In the genomic region with DNA sequence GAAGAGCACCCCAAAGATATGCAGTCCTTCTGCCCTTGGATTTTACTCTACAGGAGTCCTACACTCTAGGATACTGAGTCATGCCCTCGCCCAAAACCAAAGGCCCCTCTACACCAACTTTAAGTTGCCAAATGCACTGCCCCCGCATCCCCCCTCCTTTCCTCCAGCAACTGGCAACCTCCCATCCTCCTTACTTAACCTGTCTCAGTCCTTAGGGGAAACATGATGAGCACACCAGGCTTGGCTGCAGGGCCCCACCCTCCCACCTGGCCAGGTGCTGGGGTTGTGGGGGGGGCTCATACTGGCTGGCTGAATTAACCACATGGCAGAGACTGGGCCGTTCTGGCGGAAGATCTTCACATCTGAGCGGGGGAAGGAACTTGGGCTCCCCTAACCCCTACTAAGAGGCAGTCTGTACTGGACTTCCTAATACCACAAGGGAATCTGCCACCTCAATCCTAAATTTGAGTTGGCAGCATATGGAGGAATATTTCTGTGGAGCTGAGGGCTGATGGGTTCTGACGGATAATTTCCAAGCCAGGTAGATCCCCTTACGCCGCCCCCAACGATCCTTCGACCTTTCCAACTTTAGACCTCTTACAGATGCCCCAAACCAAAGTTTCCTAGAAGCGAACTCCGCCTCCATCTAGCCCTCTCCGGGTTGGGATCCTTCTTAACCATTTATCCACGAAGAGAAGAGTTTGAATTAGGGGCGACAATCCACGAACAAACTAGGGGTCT, we compare ENCODE assay signal across 5 cellular contexts. TPM values are rescaled to one million over a fixed set of nuclear protein-coding genes. Genes with fewer than 3 reads are reported as not detected.
DNase-seq lines count a peak whose midpoint lies in the region.

No MANE protein-coding gene starts in this region.

- CTCF ChIA-PET in activated CD4-positive, alpha-beta memory T cell treated with anti-CD3 and anti-CD28 coated beads, Interleukin-2, amount 10 ng/mL, durations not matched to agents 7 days and 5 days (lab: Charles Lee), result interaction anchor here (2.3 to 4.8 kb wide), 2 partner anchors 9 to 23 kb away, joined by 11 to 69 read pairs; a partner anchor contains a TSS

- H3K4me2 ChIP-seq in Karpas-422 (ENCODE audit: low read depth, low read length, poor library complexity, severe bottlenecking), result peak overlapping the region; percentile 91

- under 1% methylated on average over 16 of the region's 16 CpGs for WGBS in thymus

- H3K4me3 ChIP-seq in Karpas-422 (ENCODE audit: low read length) (peak overlapping the region; percentile 94), thymus (ENCODE audit: low read length) (peak overlapping the region; percentile 66)

- H3K4me1 Mint-ChIP-seq in activated CD4-positive, alpha-beta memory T cell treated with anti-CD3 and anti-CD28 coated beads, Interleukin-2, amount 10 ng/mL, durations not matched to agents 7 days and 5 days, result peaks cover 56% of the 10 kb centered on the region
- H3K4me1 Mint-ChIP-seq in immature natural killer cell, result peaks cover 67 to 68% of the 10 kb centered on the region in 2 donors

- H3K4me3 Mint-ChIP-seq in activated CD4-positive, alpha-beta memory T cell treated with anti-CD3 and anti-CD28 coated beads, Interleukin-2, amount 10 ng/mL, durations not matched to agents 7 days and 5 days, result peak overlapping the region; percentile 94
- peak overlapping the region; percentile 87 to 97 (median 93) for H3K4me3 Mint-ChIP-seq in immature natural killer cell

- peaks cover 25% of the 10 kb centered on the region for H4K20me1 ChIP-seq in Karpas-422 (ENCODE audit: insufficient read depth, low read depth, low read length)

- H3K36me3 ChIP-seq in Karpas-422 (ENCODE audit: insufficient read depth, low read length) (peaks cover 10% of the 10 kb centered on the region; the same call in 1 of the 2 replicates), thymus (ENCODE audit: control insufficient read depth, insufficient read depth) (no peaks in the 10 kb centered on the region)

- H3K9me3 ChIP-seq in Karpas-422 (ENCODE audit: low read length) (no peaks in the 10 kb centered on the region), thymus (ENCODE audit: control insufficient read depth) (no peaks in the 10 kb centered on the region)

- DNase-seq in Karpas-422, result peak; percentile 84
- DNase-seq in activated CD4-positive, alpha-beta memory T cell treated with anti-CD3 and anti-CD28 coated beads, Interleukin-2, amount 10 ng/mL, durations not matched to agents 7 days and 5 days, result no peak
- no peak for DNase-seq in immature natural killer cell
- no peak for DNase-seq in DMS153 (lab: John Stamatoyannopoulos, UW)

- no peaks in the 10 kb centered on the region for H3K27me3 Mint-ChIP-seq in activated CD4-positive, alpha-beta memory T cell treated with anti-CD3 and anti-CD28 coated beads, Interleukin-2, amount 10 ng/mL, durations not matched to agents 7 days and 5 days
- peaks cover 6 to 10% (median 8%) of the 10 kb centered on the region in 3 donors for H3K27me3 Mint-ChIP-seq in immature natural killer cell (ENCODE audit: low read depth in 3 of 3)

- H2AFZ ChIP-seq in Karpas-422 (ENCODE audit: low read length), result no peak overlapping the region

- H3K9me3 Mint-ChIP-seq in activated CD4-positive, alpha-beta memory T cell treated with anti-CD3 and anti-CD28 coated beads, Interleukin-2, amount 10 ng/mL, durations not matched to agents 7 days and 5 days, result no peaks in the 10 kb centered on the region
- no peaks in the 10 kb centered on the region for H3K9me3 Mint-ChIP-seq in immature natural killer cell

- H3K4me1 ChIP-seq in Karpas-422 (ENCODE audit: low read length) (peaks cover 59% of the 10 kb centered on the region), thymus (ENCODE audit: control insufficient read depth, insufficient read depth, low read length) (peaks cover 36% of the 10 kb centered on the region)

- H3K9me2 ChIP-seq in Karpas-422 (replicated peaks; ENCODE audit: insufficient read depth, low read length), result no peaks in the 10 kb centered on the region

- H3K79me2 ChIP-seq in Karpas-422 (ENCODE audit: low read length), result peaks cover 73% of the 10 kb centered on the region

- peaks cover 39% of the 10 kb centered on the region for H3K36me3 Mint-ChIP-seq in activated CD4-positive, alpha-beta memory T cell treated with anti-CD3 and anti-CD28 coated beads, Interleukin-2, amount 10 ng/mL, durations not matched to agents 7 days and 5 days (ENCODE audit: low read depth)
- peaks cover 0 to 4% (median 0%) of the 10 kb centered on the region in 3 donors for H3K36me3 Mint-ChIP-seq in immature natural killer cell

- peak overlapping the region; percentile 92 for H3K27ac ChIP-seq in Karpas-422 (ENCODE audit: low read length)
- H3K27ac ChIP-seq in thymus (ENCODE audit: low read depth), result peak overlapping the region; percentile 90

- H3K27ac Mint-ChIP-seq in activated CD4-positive, alpha-beta memory T cell treated with anti-CD3 and anti-CD28 coated beads, Interleukin-2, amount 10 ng/mL, durations not matched to agents 7 days and 5 days, result peak overlapping the region; percentile 95
- peak overlapping the region; percentile 91 to 97 (median 95) for H3K27ac Mint-ChIP-seq in immature natural killer cell

- POLR2A ChIA-PET in activated CD4-positive, alpha-beta memory T cell treated with anti-CD3 and anti-CD28 coated beads, Interleukin-2, amount 10 ng/mL, durations not matched to agents 7 days and 5 days (lab: Charles Lee), result interaction anchor here (1.1 to 4.7 kb wide), 7 partner anchors 9 to 58 kb away, joined by 3 to 134 read pairs (median 4); a partner anchor contains a TSS

- H3K27me3 ChIP-seq in Karpas-422 (ENCODE audit: low read length), result no peaks in the 10 kb centered on the region
- H3K27me3 ChIP-seq in thymus (ENCODE audit: control insufficient read depth, insufficient read depth), result no peaks in the 10 kb centered on the region

- H3K9ac ChIP-seq in Karpas-422 (ENCODE audit: low read length), result peak overlapping the region; percentile 94

RNA-seq across cellular contexts. Expression of a gene that starts 1.1 kb away (rescaled TPM):
- 191 and 237 TPM in 2 replicates for total RNA-seq in Karpas-422 (2014; rRNA removed; shearing (Covaris generic); ENCODE audit: low replicate concordance)
- total RNA-seq in activated CD4-positive, alpha-beta memory T cell treated with anti-CD3 and anti-CD28 coated beads, Interleukin-2, amount 10 ng/mL, durations not matched to agents 7 days and 5 days, result 100 to 1,000 TPM; 222 to 229 TPM
- 10 to 100 TPM; 27.5 to 35.4 (median 32.4) TPM for polyA plus RNA-seq in immature natural killer cell
- 116 TPM for polyA plus RNA-seq in thymus

RNA-seq across cellular contexts. Expression of a gene that starts 9.5 kb away (rescaled TPM):
- 102 and 113 TPM in 2 replicates for total RNA-seq in Karpas-422 (2014; rRNA removed; shearing (Covaris generic); ENCODE audit: low replicate concordance)
- total RNA-seq in activated CD4-positive, alpha-beta memory T cell treated with anti-CD3 and anti-CD28 coated beads, Interleukin-2, amount 10 ng/mL, durations not matched to agents 7 days and 5 days, result 10 to 100 TPM; 40.3 to 43.8 TPM
- polyA plus RNA-seq in immature natural killer cell (100 to 1,000 TPM in 1 of 3 donors, 10 to 100 TPM in 2; 75.4 to 126 (median 88.2) TPM), thymus (59.0 TPM)

RNA-seq across cellular contexts. Expression of a gene that starts 17.0 kb away (rescaled TPM):
- 39.6 and 50.0 TPM in 2 replicates for total RNA-seq in Karpas-422 (2014; rRNA removed; shearing (Covaris generic); ENCODE audit: low replicate concordance)
- total RNA-seq in activated CD4-positive, alpha-beta memory T cell treated with anti-CD3 and anti-CD28 coated beads, Interleukin-2, amount 10 ng/mL, durations not matched to agents 7 days and 5 days, result 10 to 100 TPM; 61.6 to 74.1 TPM
- polyA plus RNA-seq in immature natural killer cell (10 to 100 TPM; 25.9 to 55.6 (median 32.8) TPM), thymus (72.9 TPM)

RNA-seq across cellular contexts. Expression of a gene that starts 21.8 kb away (rescaled TPM):
- 17.9 and 18.4 TPM in 2 replicates for total RNA-seq in Karpas-422 (2014; rRNA removed; shearing (Covaris generic); ENCODE audit: low replicate concordance)
- 10 to 100 TPM; 42.0 to 43.3 TPM for total RNA-seq in activated CD4-positive, alpha-beta memory T cell treated with anti-CD3 and anti-CD28 coated beads, Interleukin-2, amount 10 ng/mL, durations not matched to agents 7 days and 5 days
- polyA plus RNA-seq in immature natural killer cell, result 10 to 100 TPM in 2 of 3 donors, 1 to 10 TPM in 1; 9.3 to 34.1 (median 15.8) TPM
- polyA plus RNA-seq in thymus, result 12.0 TPM

RNA-seq across cellular contexts. Expression of a gene that starts 22.1 kb away (rescaled TPM):
- 22.8 and 26.5 TPM in 2 replicates for total RNA-seq in Karpas-422 (2014; rRNA removed; shearing (Covaris generic); ENCODE audit: low replicate concordance)
- 10 to 100 TPM; 40.3 to 44.3 TPM for total RNA-seq in activated CD4-positive, alpha-beta memory T cell treated with anti-CD3 and anti-CD28 coated beads, Interleukin-2, amount 10 ng/mL, durations not matched to agents 7 days and 5 days
- polyA plus RNA-seq in immature natural killer cell (1 to 10 TPM; 4.1 to 6.3 (median 4.4) TPM), thymus (39.4 TPM)
